8 cellular contexts compared by ENCODE assay signal in the genomic region with DNA sequence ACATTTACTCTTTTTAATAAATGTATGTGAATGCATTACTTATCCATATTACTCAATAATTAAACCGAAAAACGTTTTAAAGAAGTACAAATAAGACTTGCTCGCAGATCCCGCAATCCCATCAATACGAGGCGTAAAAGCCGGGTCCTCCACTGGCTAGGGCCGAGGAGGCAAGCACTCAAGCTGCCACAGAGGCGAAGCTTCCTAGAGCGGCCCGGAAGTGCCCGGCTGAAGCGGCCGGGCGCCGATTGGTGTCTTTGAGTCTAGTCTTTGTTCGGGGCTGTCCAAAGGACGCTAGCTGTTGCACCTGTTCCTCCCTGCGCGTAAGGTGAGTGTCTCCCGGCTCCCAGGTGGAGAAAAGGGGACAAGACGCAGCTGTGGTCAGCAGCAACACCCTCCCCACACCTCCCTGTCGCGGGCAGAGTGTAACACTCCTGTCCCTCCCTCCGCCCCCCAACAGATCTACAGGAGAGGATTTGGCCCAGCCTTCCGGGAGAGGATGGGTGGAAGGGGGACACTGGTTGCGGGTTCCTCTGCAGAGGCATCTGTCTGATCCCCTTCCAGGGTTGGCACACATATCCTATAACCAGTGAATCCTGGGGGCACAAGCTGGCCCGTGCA. TPM values are rescaled to one million over a fixed set of nuclear protein-coding genes. Genes with fewer than 3 reads are reported as not detected.
A peak's percentile ranks its signal among the peaks of the same experiment; 100 is the strongest.
DNase-seq lines count a peak whose midpoint lies in the region; ATAC-seq and TF ChIP-seq lines count a peak whose summit lies in the region.

A gene (plus strand): TSS at position 260 of the 621 bp plus-strand sequence. CDS start 835 bp downstream, outside the sequence.

- ATAC-seq in GM19395 (IDR thresholded peaks at IDR 0.05; ENCODE audit: unreplicated experiment) (peak; percentile 97), HG03520 (IDR thresholded peaks at IDR 0.05; ENCODE audit: unreplicated experiment) (peak; percentile 97), lower lobe of right lung (peak; percentile 97 to 100)
- peak; percentile 96 for ATAC-seq in activated CD8-positive, alpha-beta T cell treated with anti-CD3 and anti-CD28 coated beads for 36 hours

- no peaks in the 10 kb centered on the region for H3K9me3 ChIP-seq in lower lobe of right lung

- CTCF ChIA-PET in activated CD8-positive, alpha-beta T cell treated with anti-CD3 and anti-CD28 coated beads for 36 hours (lab: Charles Lee), result interaction anchor here (0.6 to 1.6 kb wide), 6 partner anchors 13 to 232 kb away, joined by 3 to 4 read pairs (median 3); a partner anchor contains a TSS

- H3K36me3 ChIP-seq in lower lobe of right lung, result peaks cover 51% of the 10 kb centered on the region

- H3K27me3 Mint-ChIP-seq in activated CD8-positive, alpha-beta T cell treated with anti-CD3 and anti-CD28 coated beads for 36 hours, result no peaks in the 10 kb centered on the region

- peak within 1 kb of the TSS; percentile 76 for H3K27ac ChIP-seq in lower lobe of right lung

- peak within 1 kb of the TSS; percentile 97 for H3K4me3 Mint-ChIP-seq in activated CD8-positive, alpha-beta T cell treated with anti-CD3 and anti-CD28 coated beads for 36 hours

- H3K4me1 Mint-ChIP-seq in activated CD8-positive, alpha-beta T cell treated with anti-CD3 and anti-CD28 coated beads for 36 hours (ENCODE audit: low read depth), result peaks cover 53% of the 10 kb centered on the region

- POLR2A ChIA-PET in activated CD8-positive, alpha-beta T cell treated with anti-CD3 and anti-CD28 coated beads for 36 hours (lab: Charles Lee), result interaction anchor here (0.7 to 2.1 kb wide), 4 partner anchors 13 to 143 kb away, joined by 3 to 12 read pairs (median 4); a partner anchor contains a TSS

- H3K4me1 ChIP-seq in lower lobe of right lung, result peaks cover 19% of the 10 kb centered on the region

- peak; percentile 16 to 87 (median 68) for DNase-seq in C1 segment of cervical spinal cord (lab: John Stamatoyannopoulos, UW)
- peak; percentile 98 for DNase-seq in NCI-H748 (lab: John Stamatoyannopoulos, UW; ENCODE audit: unreplicated experiment)
- DNase-seq in activated CD8-positive, alpha-beta T cell treated with anti-CD3 and anti-CD28 coated beads for 36 hours, result peak; percentile 85
- peak; percentile 65 for DNase-seq in effector CD4-positive, alpha-beta T cell
- DNase-seq in lower lobe of right lung, result peak; percentile 90
- DNase-seq in stimulated activated CD4-positive, alpha-beta T cell treated with anti-CD3 and anti-CD28 coated beads, TNF-alpha, amount 100 ng/mL, for 24 hours (ENCODE audit: low read depth in 3 of 3), result peak; percentile 41 to 74 (median 54)

- peaks cover 45% of the 10 kb centered on the region for H3K36me3 Mint-ChIP-seq in activated CD8-positive, alpha-beta T cell treated with anti-CD3 and anti-CD28 coated beads for 36 hours (ENCODE audit: low read depth)

- peak within 1 kb of the TSS; percentile 94 for H3K27ac Mint-ChIP-seq in activated CD8-positive, alpha-beta T cell treated with anti-CD3 and anti-CD28 coated beads for 36 hours

- intact Hi-C loops in activated CD8-positive, alpha-beta T cell treated with anti-CD3 and anti-CD28 coated beads for 36 hours (cut with micrococcal nuclease), result loop anchor here (2.0 kb wide), 1 partner anchor 18 kb away; no protein-coding TSS in a partner anchor
- intact Hi-C loops in lower lobe of right lung (cut with DNase I), result no loop called here

- no peaks in the 10 kb centered on the region for H3K9me3 Mint-ChIP-seq in activated CD8-positive, alpha-beta T cell treated with anti-CD3 and anti-CD28 coated beads for 36 hours

- TF ChIP-seq CTCF in activated CD8-positive, alpha-beta T cell treated with anti-CD3 and anti-CD28 coated beads for 36 hours (IDR thresholded peaks at IDR 0.05), result no peak
- TF ChIP-seq CTCF in lower lobe of right lung (IDR thresholded peaks at IDR 0.05), result no peak

- H3K4me3 ChIP-seq in lower lobe of right lung, result peak within 1 kb of the TSS; percentile 75

- H3K27me3 ChIP-seq in lower lobe of right lung (ENCODE audit: low read depth), result no peaks in the 10 kb centered on the region

RNA-seq across cellular contexts. Expression of the gene that starts here (rescaled TPM):
- 1 to 10 TPM; 2.0 to 2.3 TPM for total RNA-seq in activated CD8-positive, alpha-beta T cell treated with anti-CD3 and anti-CD28 coated beads for 36 hours
- total RNA-seq in lower lobe of right lung, result 6.8 TPM

Comparison
In these comparisons a context has a peak if more than half of its experiments do, and no peak if none do; other contexts are left out.
1. Peak in every context shown above with its lines: DNase-seq, ATAC-seq, H3K4me3 ChIP-seq and H3K27ac ChIP-seq.